ENCODE assay signal across 17 cellular contexts in genomic region chr12:56591961-56592360, GRCh38. TPM values are rescaled to one million over a fixed set of nuclear protein-coding genes. Genes with fewer than 3 reads are reported as not detected.
A peak's percentile ranks its signal among the peaks of the same experiment; 100 is the strongest.
DNase-seq lines count a peak whose midpoint lies in the region; ATAC-seq and TF ChIP-seq lines count a peak whose summit lies in the region.
"Had no signal": no experiment of that assay in that cellular context is flagged by ENCODE, and none has a peak within 500 bp of the region (broad histone marks: within the 10 kb centered on the region; RNA-seq: fewer than 3 reads in every experiment).

No MANE protein-coding gene starts in this region.

- TF ChIP-seq CTCF in AG10803 (conservative IDR thresholded peaks at IDR 0.05; ENCODE audit: low read length), result no peak
- no peak for TF ChIP-seq CTCF in GM23338 (conservative IDR thresholded peaks at IDR 0.05; ENCODE audit: low read depth in 2 of 2)
- TF ChIP-seq CTCF in chondrocyte (IDR thresholded peaks at IDR 0.05), result no peak
- TF ChIP-seq CTCF in nephron (IDR thresholded peaks at IDR 0.05; ENCODE audit: unreplicated experiment in 3 of 3), result no peak

- DNase-seq in AG10803 (ENCODE audit: low read depth), result peak; percentile 76
- DNase-seq in GM23338 (ENCODE audit: low spot score), result no peak
- no peak for DNase-seq in chondrocyte (ENCODE audit: low spot score)
- DNase-seq in SKM-1 (lab: John Stamatoyannopoulos, UW; ENCODE audit: unreplicated experiment), result no peak
- DNase-seq in HT-29 (ENCODE audit: low spot score), result no peak
- no peak for DNase-seq in NCI-H1694 treated with DMSO at 0.1 percent for 48 hours (lab: John Stamatoyannopoulos, UW)
- DNase-seq in NCI-H2227 (lab: John Stamatoyannopoulos, UW; ENCODE audit: unreplicated experiment), result no peak
- DNase-seq: activated CD4-positive, alpha-beta memory T cell treated with anti-CD3 and anti-CD28 coated beads, Interleukin-2, amount 10 ng/mL, durations not matched to agents 7 days and 5 days; body of pancreas; effector CD8-positive, alpha-beta T cell; foreskin keratinocyte; small intestine; stimulated activated naive CD4-positive, alpha-beta T cell had no signal

- peak overlapping the region; percentile 30; the same call in 1 of the 2 replicates for H3K27ac ChIP-seq in GM23338 (ENCODE audit: low read depth)
- H3K27ac ChIP-seq: body of pancreas, foreskin keratinocyte, SJSA1, vagina had no signal

- H2AFZ ChIP-seq in GM23338, result no peak overlapping the region

- no peak overlapping the region for H3K4me3 ChIP-seq in AG10803 (ENCODE audit: low read length)
- no peak overlapping the region for H3K4me3 ChIP-seq in GM23338
- H3K4me3 ChIP-seq: body of pancreas, lung, SJSA1, vagina had no signal

- H3K36me3 Mint-ChIP-seq in GM23338 (ENCODE audit: low read depth) (peaks cover 6% of the 10 kb centered on the region; the same call in 2 of the 3 replicates), chondrocyte (ENCODE audit: low read depth) (peaks cover 22% of the 10 kb centered on the region), nephron (ENCODE audit: low read depth) (peaks cover 29% of the 10 kb centered on the region)

- H3F3A ChIP-seq in GM23338 (replicated peaks; ENCODE audit: low read depth), result 0 out of 2 replicates have a peak, but pooled peaks cover 10% of the 10 kb centered on the region

- H3K4me2 ChIP-seq in GM23338, result no peak overlapping the region

- peaks cover 11% of the 10 kb centered on the region for H3K27me3 Mint-ChIP-seq in GM23338 (ENCODE audit: insufficient read depth, low read depth, poor library complexity)
- H3K27me3 Mint-ChIP-seq in chondrocyte (ENCODE audit: low read depth), result no peaks in the 10 kb centered on the region
- H3K27me3 Mint-ChIP-seq in nephron (ENCODE audit: low read depth), result no peaks in the 10 kb centered on the region
- H3K27me3 Mint-ChIP-seq: activated CD4-positive, alpha-beta memory T cell treated with anti-CD3 and anti-CD28 coated beads, Interleukin-2, amount 10 ng/mL, durations not matched to agents 7 days and 5 days had no signal

- H3K4me3 Mint-ChIP-seq in GM23338 (no peak overlapping the region; the same call in 2 of the 3 replicates), chondrocyte (ENCODE audit: unreplicated experiment) (no peak overlapping the region), nephron (no peak overlapping the region)
- H3K4me3 Mint-ChIP-seq: activated CD4-positive, alpha-beta memory T cell treated with anti-CD3 and anti-CD28 coated beads, Interleukin-2, amount 10 ng/mL, durations not matched to agents 7 days and 5 days had no signal

- H4K20me1 ChIP-seq in GM23338 (replicated peaks; ENCODE audit: insufficient read depth), result 0 out of 2 replicates have a peak, but pooled peaks cover 5% of the 10 kb centered on the region

- no peak overlapping the region for H3K27ac Mint-ChIP-seq in GM23338
- H3K27ac Mint-ChIP-seq in chondrocyte (ENCODE audit: unreplicated experiment), result peak overlapping the region; percentile 97
- H3K27ac Mint-ChIP-seq in nephron, result peak overlapping the region; percentile 40 to 78 (median 47)
- H3K27ac Mint-ChIP-seq: activated CD4-positive, alpha-beta memory T cell treated with anti-CD3 and anti-CD28 coated beads, Interleukin-2, amount 10 ng/mL, durations not matched to agents 7 days and 5 days had no signal

- no peak for ATAC-seq in GM23338
- ATAC-seq: body of pancreas, foreskin keratinocyte had no signal

- H3K9me3 Mint-ChIP-seq in GM23338 (no peaks in the 10 kb centered on the region), chondrocyte (ENCODE audit: low read depth) (no peaks in the 10 kb centered on the region), nephron (no peaks in the 10 kb centered on the region)
- H3K9me3 Mint-ChIP-seq: activated CD4-positive, alpha-beta memory T cell treated with anti-CD3 and anti-CD28 coated beads, Interleukin-2, amount 10 ng/mL, durations not matched to agents 7 days and 5 days had no signal

- H3K27me3 ChIP-seq in GM23338 (ENCODE audit: insufficient read depth), result no peaks in the 10 kb centered on the region
- H3K27me3 ChIP-seq: body of pancreas, foreskin keratinocyte, SJSA1, vagina had no signal

- peaks cover 44% of the 10 kb centered on the region for H3K4me1 ChIP-seq in GM23338 (ENCODE audit: insufficient read depth)
- H3K4me1 ChIP-seq: body of pancreas, foreskin keratinocyte, SJSA1 had no signal

- no peaks in the 10 kb centered on the region for H3K79me2 ChIP-seq in GM23338 (replicated peaks; ENCODE audit: insufficient read depth)

- no peaks in the 10 kb centered on the region for H3K36me3 ChIP-seq in GM23338 (ENCODE audit: insufficient read depth)

- H3K9me2 ChIP-seq in GM23338 (ENCODE audit: insufficient read depth), result no peaks in the 10 kb centered on the region

- H3K4me1 Mint-ChIP-seq in GM23338, result peaks cover 56% of the 10 kb centered on the region
- peaks cover 49% of the 10 kb centered on the region for H3K4me1 Mint-ChIP-seq in chondrocyte (ENCODE audit: low read depth)
- H3K4me1 Mint-ChIP-seq in nephron, result peaks cover 26% of the 10 kb centered on the region

TF ChIP-seq in GM23338, 12 proteins besides CTCF, POLR2A, EP300 and RAD21:
- TF ChIP-seq ETS1 (IDR thresholded peaks at IDR 0.05) (no peak), NANOG (IDR thresholded peaks at IDR 0.05; ENCODE audit: borderline replicate concordance) (no peak), EZH2phosphoT487 (IDR thresholded peaks at IDR 0.05; ENCODE audit: unreplicated experiment) (no peak), JUNB (IDR thresholded peaks at IDR 0.05; ENCODE audit: unreplicated experiment) (no peak)

RNA-seq across cellular contexts. Expression of gene BAZ2A, which starts 38.2 kb away (rescaled TPM):
- 89.6 and 109 TPM in 2 replicates for total RNA-seq in GM23338 (2014; rRNA removed; shearing (Covaris generic))
- polyA plus RNA-seq in GM23338 (2016; fragmentation: Nextera tagmentation; extraction: Ambion mirVana), result 111 and 130 TPM in 2 replicates
- total RNA-seq in chondrocyte, result 65.2 to 72.8 TPM (median 71.2 TPM) in 3 replicates
- 43.3 and 47.1 TPM in 2 replicates for total RNA-seq in HT-29 (2014; rRNA removed; shearing (Covaris generic))

RNA-seq across cellular contexts. Expression of gene ATP5F1B, which starts 53.8 kb away (rescaled TPM):
- total RNA-seq in GM23338 (2014; rRNA removed; shearing (Covaris generic)), result 706 and 763 TPM in 2 replicates
- 956 and 1,001 TPM in 2 replicates for polyA plus RNA-seq in GM23338 (2016; fragmentation: Nextera tagmentation; extraction: Ambion mirVana)
- total RNA-seq in chondrocyte, result 380 to 467 TPM (median 398 TPM) in 3 replicates
- 397 and 447 TPM in 2 replicates for total RNA-seq in HT-29 (2014; rRNA removed; shearing (Covaris generic))
